Comparison of ENCODE assay signal across 17 cellular contexts in genomic region chr10:63169063-63169462, GRCh38. TPM values are rescaled to one million over a fixed set of nuclear protein-coding genes. Genes with fewer than 3 reads are reported as not detected.
DNase-seq lines count a peak whose midpoint lies in the region; ATAC-seq and TF ChIP-seq lines count a peak whose summit lies in the region.
"Had no signal": no experiment of that assay in that cellular context is flagged by ENCODE, and none has a peak within 500 bp of the region (broad histone marks: within the 10 kb centered on the region; RNA-seq: fewer than 3 reads in every experiment).

No MANE protein-coding gene starts in this region.

- 61 to 70% methylated on average over 2 of the region's 2 CpGs for WGBS in sigmoid colon, 2 donors

- no peak for TF ChIP-seq POLR2A in sigmoid colon (IDR thresholded peaks at IDR 0.05)

- TF ChIP-seq EP300 in sigmoid colon (IDR thresholded peaks at IDR 0.05): no peak

- intact Hi-C loops in sigmoid colon (cut with DNase I): loop anchor here (2.0 to 5.0 kb wide), 3 partner anchors 38 to 648 kb away; no protein-coding TSS in a partner anchor

- peaks cover 0 to 15% (median 0%) of the 10 kb centered on the region in 4 donors for H3K36me3 ChIP-seq in sigmoid colon

- no peak for ATAC-seq in activated T-cell treated with anti-CD3 and anti-CD28 coated beads, Interleukin-2, amount 50 U/mL, for 72 hours (replicated peaks in 1 of 2)
- ATAC-seq in left lobe of liver: peak; percentile 69
- ATAC-seq in GM18498 (IDR thresholded peaks at IDR 0.05; ENCODE audit: unreplicated experiment): no peak
- ATAC-seq: PC-3 had no signal

- H3K9me3 Mint-ChIP-seq in activated T-cell treated with anti-CD3 and anti-CD28 coated beads, Interleukin-2, amount 50 U/mL, for 72 hours: no peaks in the 10 kb centered on the region
- H3K9me3 Mint-ChIP-seq: activated CD4-positive, alpha-beta memory T cell treated with anti-CD3 and anti-CD28 coated beads, Interleukin-2, amount 10 ng/mL, durations not matched to agents 7 days and 5 days had no signal

- no peak for TF ChIP-seq CTCF in VCaP (conservative IDR thresholded peaks at IDR 0.05)
- no peak for TF ChIP-seq CTCF in sigmoid colon (IDR thresholded peaks at IDR 0.05)

- peak overlapping the region; percentile 90 for H3K27ac Mint-ChIP-seq in activated T-cell treated with anti-CD3 and anti-CD28 coated beads, Interleukin-2, amount 50 U/mL, for 72 hours

- H3K36me3 Mint-ChIP-seq in activated T-cell treated with anti-CD3 and anti-CD28 coated beads, Interleukin-2, amount 50 U/mL, for 72 hours (ENCODE audit: insufficient read depth in 2 of 2): peaks cover 8 to 29% of the 10 kb centered on the region in 2 donors

- no peak overlapping the region for H3K4me3 ChIP-seq in sigmoid colon
- H3K4me3 ChIP-seq: stomach had no signal

- H3K4me3 Mint-ChIP-seq in activated T-cell treated with anti-CD3 and anti-CD28 coated beads, Interleukin-2, amount 50 U/mL, for 72 hours: no peak overlapping the region
- H3K4me3 Mint-ChIP-seq: activated CD4-positive, alpha-beta memory T cell treated with anti-CD3 and anti-CD28 coated beads, Interleukin-2, amount 10 ng/mL, durations not matched to agents 7 days and 5 days had no signal

- H3K27me3 Mint-ChIP-seq in activated T-cell treated with anti-CD3 and anti-CD28 coated beads, Interleukin-2, amount 50 U/mL, for 72 hours (ENCODE audit: low read depth): no peaks in the 10 kb centered on the region
- H3K27me3 Mint-ChIP-seq: activated CD4-positive, alpha-beta memory T cell treated with anti-CD3 and anti-CD28 coated beads, Interleukin-2, amount 10 ng/mL, durations not matched to agents 7 days and 5 days had no signal

- H3K9me3 ChIP-seq in sigmoid colon: no peaks in the 10 kb centered on the region
- H3K9me3 ChIP-seq: stomach had no signal

- H3K4me1 ChIP-seq in sigmoid colon: peaks cover 0 to 53% (median 33%) of the 10 kb centered on the region in 4 donors

- peak overlapping the region; percentile 24; the same call in 1 of the 2 replicates for H3K27ac ChIP-seq in VCaP
- peak overlapping the region; percentile 8 to 64 (median 50) for H3K27ac ChIP-seq in sigmoid colon

- H3K27me3 ChIP-seq in sigmoid colon: no peaks in the 10 kb centered on the region
- H3K27me3 ChIP-seq: stomach had no signal

- DNase-seq in activated T-cell treated with anti-CD3 and anti-CD28 coated beads, Interleukin-2, amount 50 U/mL, for 72 hours: no peak
- DNase-seq in activated T-cell treated with anti-CD3 and anti-CD28 coated beads for 4 hours: no peak
- no peak for DNase-seq in left lobe of liver (ENCODE audit: low spot score)
- DNase-seq in sigmoid colon: no peak
- no peak for DNase-seq in effector CD8-positive, alpha-beta T cell (lab: John Stamatoyannopoulos, UW)
- DNase-seq in cerebellar nuclear complex (lab: John Stamatoyannopoulos, UW): no peak
- DNase-seq: activated CD4-positive, alpha-beta memory T cell treated with anti-CD3 and anti-CD28 coated beads, Interleukin-2, amount 10 ng/mL, durations not matched to agents 7 days and 5 days; activated gamma-delta T cell; EL; hippocampal formation; NCI-H187 treated with DMSO at 0.1 percent for 48 hours; NCI-H69; PC-3; stimulated activated CD4-positive, alpha-beta T cell treated with anti-CD3 and anti-CD28 coated beads, Interleukin-15, amount 100 ng/mL, for 24 hours; stomach had no signal

- H3K4me1 Mint-ChIP-seq in activated T-cell treated with anti-CD3 and anti-CD28 coated beads, Interleukin-2, amount 50 U/mL, for 72 hours (ENCODE audit: low read depth): peaks cover 42% of the 10 kb centered on the region

RNA-seq across cellular contexts. Expression of gene NRBF2, which starts 35.9 kb away (rescaled TPM):
- 10 to 100 TPM; 26.3 to 30.1 TPM for total RNA-seq in activated T-cell treated with anti-CD3 and anti-CD28 coated beads, Interleukin-2, amount 50 U/mL, for 72 hours
- total RNA-seq in left lobe of liver: 13.4 TPM
- 10 to 100 TPM; 12.7 to 15.0 (median 13.8) TPM for total RNA-seq in sigmoid colon
- polyA plus RNA-seq in sigmoid colon: 10 to 100 TPM; 17.3 to 33.5 (median 30.0) TPM
